ENCODE assay signal across 8 cellular contexts in the genomic region with DNA sequence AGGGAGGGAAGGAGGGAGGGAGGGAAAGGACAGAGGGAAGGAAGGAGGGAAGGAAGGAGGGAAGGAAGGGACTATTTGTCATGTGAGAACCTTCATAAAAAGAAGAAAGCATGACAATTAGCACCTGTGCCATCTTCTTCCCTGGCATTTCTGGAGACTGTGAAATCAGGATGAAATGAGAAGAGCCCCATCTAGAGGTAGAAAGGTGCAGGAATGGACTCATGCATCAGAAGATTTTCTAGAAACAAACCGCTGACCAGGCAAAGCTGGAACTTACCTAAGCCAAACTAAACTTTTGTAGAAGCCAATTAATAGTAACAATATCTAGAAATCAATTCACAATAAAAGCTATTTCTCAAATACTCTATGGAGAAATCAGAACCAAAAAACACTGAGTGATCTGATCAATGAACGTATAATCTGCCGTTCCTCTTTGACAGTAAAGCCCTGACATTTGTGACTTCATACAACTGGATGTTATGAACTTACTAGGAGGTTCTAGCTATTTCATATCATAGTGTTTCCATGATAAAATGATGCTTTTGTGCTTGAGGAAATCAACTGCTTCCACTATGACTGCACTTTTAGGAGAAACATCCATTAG. TPM values are rescaled to one million over a fixed set of nuclear protein-coding genes. Genes with fewer than 3 reads are reported as not detected.
A peak's percentile ranks its signal among the peaks of the same experiment; 100 is the strongest.
DNase-seq lines count a peak whose midpoint lies in the region; ATAC-seq and TF ChIP-seq lines count a peak whose summit lies in the region.

No MANE protein-coding gene starts in this region.

- H3K36me3 ChIP-seq in right atrium auricular region (no peaks in the 10 kb centered on the region), smooth muscle cell (ENCODE audit: low read depth) (no peaks in the 10 kb centered on the region)

- no peaks in the 10 kb centered on the region for H3K9me3 Mint-ChIP-seq in activated CD8-positive, alpha-beta T cell treated with anti-CD3 and anti-CD28 coated beads, Interleukin-2, amount 10 ng/mL, durations not matched to agents 7 days and 5 days (ENCODE audit: insufficient read depth)

- H2AFZ ChIP-seq in smooth muscle cell (ENCODE audit: low read depth) = no peak overlapping the region

- H3K4me3 ChIP-seq in right atrium auricular region = no peak overlapping the region
- no peak overlapping the region for H3K4me3 ChIP-seq in smooth muscle cell

- no peaks in the 10 kb centered on the region for H3F3A ChIP-seq in smooth muscle cell (ENCODE audit: low read depth)

- H3K9me3 ChIP-seq in right atrium auricular region = no peaks in the 10 kb centered on the region
- no peaks in the 10 kb centered on the region for H3K9me3 ChIP-seq in smooth muscle cell (replicated peaks; ENCODE audit: low read depth)

- H3K9ac ChIP-seq in smooth muscle cell (ENCODE audit: low read depth) = no peak overlapping the region

- no peak overlapping the region for H3K4me3 Mint-ChIP-seq in activated CD8-positive, alpha-beta T cell treated with anti-CD3 and anti-CD28 coated beads, Interleukin-2, amount 10 ng/mL, durations not matched to agents 7 days and 5 days

- no peaks in the 10 kb centered on the region for H4K20me1 ChIP-seq in smooth muscle cell (ENCODE audit: low read depth)

- H3K4me1 Mint-ChIP-seq in activated CD8-positive, alpha-beta T cell treated with anti-CD3 and anti-CD28 coated beads, Interleukin-2, amount 10 ng/mL, durations not matched to agents 7 days and 5 days (ENCODE audit: low read depth) = peaks cover 4% of the 10 kb centered on the region

- H3K27ac Mint-ChIP-seq in activated CD8-positive, alpha-beta T cell treated with anti-CD3 and anti-CD28 coated beads, Interleukin-2, amount 10 ng/mL, durations not matched to agents 7 days and 5 days = no peak overlapping the region

- no peak for ATAC-seq in activated CD8-positive, alpha-beta T cell treated with anti-CD3 and anti-CD28 coated beads, Interleukin-2, amount 10 ng/mL, durations not matched to agents 7 days and 5 days
- ATAC-seq in GM19023 (IDR thresholded peaks at IDR 0.05; ENCODE audit: unreplicated experiment) (no peak), HG02798 (IDR thresholded peaks at IDR 0.05; ENCODE audit: poor library complexity, unreplicated experiment) (no peak)

- no peak overlapping the region for H3K4me2 ChIP-seq in smooth muscle cell

- no peaks in the 10 kb centered on the region for H3K36me3 Mint-ChIP-seq in activated CD8-positive, alpha-beta T cell treated with anti-CD3 and anti-CD28 coated beads, Interleukin-2, amount 10 ng/mL, durations not matched to agents 7 days and 5 days (ENCODE audit: low read depth)

- H3K79me2 ChIP-seq in smooth muscle cell (ENCODE audit: low read depth) = no peaks in the 10 kb centered on the region

- TF ChIP-seq CTCF in right atrium auricular region (IDR thresholded peaks at IDR 0.05) (peak; percentile 37 to 76), smooth muscle cell (IDR thresholded peaks at IDR 0.05; ENCODE audit: borderline replicate concordance, insufficient read depth, poor library complexity, severe bottlenecking) (peak; percentile 75)

- CTCF ChIA-PET in activated CD8-positive, alpha-beta T cell treated with anti-CD3 and anti-CD28 coated beads, Interleukin-2, amount 10 ng/mL, durations not matched to agents 7 days and 5 days (lab: Charles Lee) = interaction anchor here (0.7 to 2.5 kb wide), 16 partner anchors 12 to 477 kb away, joined by 3 to 31 read pairs (median 5); no protein-coding TSS in a partner anchor

- H3K27ac ChIP-seq in right atrium auricular region = no peak overlapping the region
- no peak overlapping the region for H3K27ac ChIP-seq in smooth muscle cell (ENCODE audit: low read depth)

- no peaks in the 10 kb centered on the region for H3K27me3 Mint-ChIP-seq in activated CD8-positive, alpha-beta T cell treated with anti-CD3 and anti-CD28 coated beads, Interleukin-2, amount 10 ng/mL, durations not matched to agents 7 days and 5 days (ENCODE audit: low read depth)

- WGBS in smooth muscle cell (ENCODE audit: low lambda C conversion rate) = 67% methylated on average over 3 of the region's 3 CpGs

- no peaks in the 10 kb centered on the region for H3K27me3 ChIP-seq in right atrium auricular region
- H3K27me3 ChIP-seq in smooth muscle cell (ENCODE audit: low read depth) = peaks cover 26% of the 10 kb centered on the region

- H3K4me1 ChIP-seq in right atrium auricular region = no peaks in the 10 kb centered on the region
- H3K4me1 ChIP-seq in smooth muscle cell (ENCODE audit: low read depth) = no peaks in the 10 kb centered on the region

- peak; percentile 22 for DNase-seq in A172 (ENCODE audit: low spot score)
- DNase-seq in GM03348 (ENCODE audit: low spot score) = peak; percentile 75
- DNase-seq in NCI-H1694 treated with DMSO at 0.1 percent for 48 hours (lab: John Stamatoyannopoulos, UW) = peak; percentile 80
- peak; percentile 39 for DNase-seq in activated CD8-positive, alpha-beta T cell treated with anti-CD3 and anti-CD28 coated beads, Interleukin-2, amount 10 ng/mL, durations not matched to agents 7 days and 5 days
- DNase-seq in right atrium auricular region (ENCODE audit: low spot score) = no peak
- DNase-seq in smooth muscle cell (lab: John Stamatoyannopoulos, UW; ENCODE audit: unreplicated experiment) = no peak

- POLR2A ChIA-PET in activated CD8-positive, alpha-beta T cell treated with anti-CD3 and anti-CD28 coated beads, Interleukin-2, amount 10 ng/mL, durations not matched to agents 7 days and 5 days (lab: Charles Lee) = no interaction called here

RNA-seq across cellular contexts. Expression of gene CRACR2A, which starts 24.4 kb away (rescaled TPM):
- total RNA-seq in A172 (2014; rRNA removed; shearing (Covaris generic)) = not detected in 2 replicates
- total RNA-seq in activated CD8-positive, alpha-beta T cell treated with anti-CD3 and anti-CD28 coated beads, Interleukin-2, amount 10 ng/mL, durations not matched to agents 7 days and 5 days = 10 to 100 TPM; 38.5 to 40.1 TPM
- total RNA-seq in right atrium auricular region (10 to 100 TPM in 1 of 2 donors, 1 to 10 TPM in 1; 6.0 to 10.9 TPM), smooth muscle cell (0.99 and 1.0 TPM in 2 replicates)
- polyA plus RNA-seq in smooth muscle cell = 1.3 and 1.7 TPM in 2 replicates

Comparison
In these comparisons a context has a peak if more than half of its experiments do, and no peak if none do; other contexts are left out.
1. DNase-seq: peak in A172 (single experiment), GM03348 (single experiment), NCI-H1694 treated with DMSO at 0.1 percent for 48 hours (single experiment) and activated CD8-positive, alpha-beta T cell treated with anti-CD3 and anti-CD28 coated beads, Interleukin-2, amount 10 ng/mL, durations not matched to agents 7 days and 5 days (single experiment); none in right atrium auricular region (single experiment) and smooth muscle cell (single experiment).